9 cellular contexts compared by ENCODE assay signal in the genomic region with DNA sequence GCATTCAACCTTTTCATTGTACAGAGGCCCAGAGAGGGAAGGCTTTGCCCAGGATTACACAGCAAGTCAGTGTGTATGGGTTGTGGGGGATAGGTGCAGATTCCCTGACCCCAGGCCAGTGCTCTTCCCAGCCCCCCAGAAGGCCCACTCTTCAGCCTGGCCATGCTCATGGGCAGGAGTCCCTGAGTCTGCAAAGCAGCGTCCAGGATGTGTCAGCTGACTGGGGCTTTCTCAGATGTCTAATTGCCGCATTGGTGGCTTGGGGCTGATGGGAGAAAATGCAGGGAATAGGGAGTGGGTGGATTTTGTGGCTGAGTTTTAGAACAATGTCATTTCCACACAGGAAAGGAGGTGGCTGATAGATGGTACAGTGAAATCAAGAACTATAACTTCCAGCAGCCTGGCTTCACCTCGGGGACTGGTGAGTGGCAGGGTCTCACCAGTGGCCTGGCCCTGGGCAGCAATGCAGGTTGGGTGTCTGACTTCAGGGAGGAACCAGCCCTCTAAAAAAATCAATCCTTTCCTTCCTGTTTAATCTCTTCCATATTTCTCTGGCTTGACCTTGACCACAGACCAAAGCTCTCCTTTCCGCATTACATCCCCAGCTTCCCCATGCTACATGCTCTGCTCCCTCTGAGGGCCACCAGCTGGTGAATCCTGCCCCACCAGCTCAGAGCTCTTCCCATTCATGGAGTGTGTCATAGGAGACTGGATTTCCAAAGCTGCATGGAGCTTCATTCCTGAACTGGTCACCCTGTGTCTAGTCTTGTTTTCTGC.
A peak's percentile ranks its signal among the peaks of the same experiment; 100 is the strongest.
DNase-seq lines count a peak whose midpoint lies in the region; ATAC-seq lines count a peak whose summit lies in the region.
"Had no signal": no experiment of that assay in that cellular context is flagged by ENCODE, and none has a peak within 500 bp of the region (broad histone marks: within the 10 kb centered on the region; RNA-seq: fewer than 3 reads in every experiment).

No MANE protein-coding gene starts in this region.

- peaks cover 40% of the 10 kb centered on the region for H3K4me1 ChIP-seq in rectal smooth muscle tissue (ENCODE audit: control insufficient read depth, insufficient read depth, low read length)

- peak overlapping the region; percentile 62 for H3K27ac ChIP-seq in rectal smooth muscle tissue (ENCODE audit: low read depth, low read length)

- H3K4me3 Mint-ChIP-seq in effector memory CD8-positive, alpha-beta T cell, result peak overlapping the region; percentile 89 to 91

- no peaks in the 10 kb centered on the region for H3K27me3 ChIP-seq in rectal smooth muscle tissue (ENCODE audit: control insufficient read depth, insufficient read depth, low read length)

- H3K36me3 ChIP-seq in rectal smooth muscle tissue (ENCODE audit: control insufficient read depth, insufficient read depth, low read length), result peaks cover 13% of the 10 kb centered on the region

- peak; percentile 61 for DNase-seq in EH (ENCODE audit: low read depth)
- DNase-seq in NOMO-1 treated with DMSO at 0.1 percent for 48 hours (lab: John Stamatoyannopoulos, UW; ENCODE audit: unreplicated experiment), result peak; percentile 71
- no peak for DNase-seq in effector memory CD8-positive, alpha-beta T cell
- no peak for DNase-seq in NCI-H1092 (lab: John Stamatoyannopoulos, UW)
- no peak for DNase-seq in stimulated activated naive CD4-positive, alpha-beta T cell treated with Interleukin-2 at 50 U/mL for 16 hours (lab: John Stamatoyannopoulos, UW)
- no peak for DNase-seq in NCI-H1694 treated with DMSO at 0.1 percent for 48 hours (lab: John Stamatoyannopoulos, UW)
- DNase-seq: NCI-H82 had no signal

- ATAC-seq in effector memory CD8-positive, alpha-beta T cell (replicated peaks), result no peak
- ATAC-seq in HG03280 (IDR thresholded peaks at IDR 0.05; ENCODE audit: unreplicated experiment), result no peak

- no peaks in the 10 kb centered on the region for H3K27me3 Mint-ChIP-seq in effector memory CD8-positive, alpha-beta T cell

- H3K9me3 Mint-ChIP-seq in effector memory CD8-positive, alpha-beta T cell, result peaks cover 0 to under 1% of the 10 kb centered on the region in 2 donors

- peaks cover 47% of the 10 kb centered on the region for H3K36me3 Mint-ChIP-seq in effector memory CD8-positive, alpha-beta T cell (ENCODE audit: insufficient read depth)

- H3K4me1 Mint-ChIP-seq in effector memory CD8-positive, alpha-beta T cell (ENCODE audit: low read depth in 2 of 2), result peaks cover 58 to 67% of the 10 kb centered on the region in 2 donors

- peak overlapping the region; percentile 97 to 99 for H3K27ac Mint-ChIP-seq in effector memory CD8-positive, alpha-beta T cell

- no peak overlapping the region for H3K9ac ChIP-seq in rectal smooth muscle tissue (ENCODE audit: low read length)

- H3K4me3 ChIP-seq in rectal smooth muscle tissue (ENCODE audit: low read length), result no peak overlapping the region

Comparison
In these comparisons a context has a peak if more than half of its experiments do, and no peak if none do; other contexts are left out.
1. DNase-seq: peak in EH (single experiment) and NOMO-1 treated with DMSO at 0.1 percent for 48 hours (single experiment); none in effector memory CD8-positive, alpha-beta T cell (0 of 3), NCI-H1092 (single experiment), stimulated activated naive CD4-positive, alpha-beta T cell treated with Interleukin-2 at 50 U/mL for 16 hours (single experiment) and NCI-H1694 treated with DMSO at 0.1 percent for 48 hours (single experiment).